In genomic region chr10:93254180-93254847, GRCh38 we compare ENCODE assay signal across 1 cellular context.
TF ChIP-seq lines count a peak whose summit lies in the region.

No MANE protein-coding gene starts in this region.

TF ChIP-seq in HepG2, 621 proteins besides CTCF, POLR2A, EP300 and RAD21 (continued from another document and continues in another):
- TF ChIP-seq CENPT (CRISPR knock-in tag; IDR thresholded peaks at IDR 0.05; ENCODE audit: low read depth) (no peak), ZNF225 (CRISPR knock-in tag; IDR thresholded peaks at IDR 0.05) (no peak), REXO4 (CRISPR knock-in tag; IDR thresholded peaks at IDR 0.05; ENCODE audit: borderline replicate concordance) (no peak), ZNF639 (CRISPR knock-in tag; conservative IDR thresholded peaks at IDR 0.05) (no peak), HIVEP1 (CRISPR knock-in tag; IDR thresholded peaks at IDR 0.05) (no peak), THYN1 (CRISPR knock-in tag; IDR thresholded peaks at IDR 0.05; ENCODE audit: borderline replicate concordance, low read depth) (no peak), SIX1 (CRISPR knock-in tag; IDR thresholded peaks at IDR 0.05; ENCODE audit: borderline replicate concordance) (peak; percentile 94), ZMAT3 (CRISPR knock-in tag; conservative IDR thresholded peaks at IDR 0.05) (no peak), ZNF136 (CRISPR knock-in tag; IDR thresholded peaks at IDR 0.05; ENCODE audit: low read depth) (no peak), KLF12 (CRISPR knock-in tag; IDR thresholded peaks at IDR 0.05; ENCODE audit: borderline replicate concordance) (no peak), AHR (CRISPR knock-in tag; IDR thresholded peaks at IDR 0.05) (no peak), ZNF607 (CRISPR knock-in tag; IDR thresholded peaks at IDR 0.05; ENCODE audit: borderline replicate concordance) (no peak), ZNF530 (CRISPR knock-in tag; IDR thresholded peaks at IDR 0.05; ENCODE audit: low read depth) (no peak), ZNF672 (CRISPR knock-in tag; IDR thresholded peaks at IDR 0.05) (no peak), TGIF2 (CRISPR knock-in tag; IDR thresholded peaks at IDR 0.05) (no peak), SMYD3 (CRISPR knock-in tag; IDR thresholded peaks at IDR 0.05) (no peak), ZNF362 (CRISPR knock-in tag; IDR thresholded peaks at IDR 0.05; ENCODE audit: borderline replicate concordance) (no peak), RORA (CRISPR knock-in tag; IDR thresholded peaks at IDR 0.05) (no peak), ZNF75D (CRISPR knock-in tag; IDR thresholded peaks at IDR 0.05; ENCODE audit: borderline replicate concordance) (no peak), KLF9 (CRISPR knock-in tag; IDR thresholded peaks at IDR 0.05; ENCODE audit: low read depth) (no peak), BHLHE40 (IDR thresholded peaks at IDR 0.05; ENCODE audit: low read length) (no peak), FOXM1 (CRISPR knock-in tag; IDR thresholded peaks at IDR 0.05) (no peak), ZNF317 (CRISPR knock-in tag; IDR thresholded peaks at IDR 0.05) (peak; percentile 40; the same call in 1 of the 2 replicates), SKIL (CRISPR knock-in tag; IDR thresholded peaks at IDR 0.05; ENCODE audit: borderline replicate concordance) (0 out of 2 replicates have a peak, but pooled peaks have one; percentile 26), MAF1 (CRISPR knock-in tag; IDR thresholded peaks at IDR 0.05; ENCODE audit: borderline replicate concordance) (no peak), SSRP1 (CRISPR knock-in tag; IDR thresholded peaks at IDR 0.05) (no peak), DBP (CRISPR knock-in tag; IDR thresholded peaks at IDR 0.05; ENCODE audit: not compliant biosample characterization) (no peak), ZNF790 (CRISPR knock-in tag; IDR thresholded peaks at IDR 0.05; ENCODE audit: borderline replicate concordance) (no peak), ZNF782 (CRISPR knock-in tag; IDR thresholded peaks at IDR 0.05; ENCODE audit: borderline replicate concordance) (no peak), GPN1 (CRISPR knock-in tag; IDR thresholded peaks at IDR 0.05; ENCODE audit: borderline replicate concordance) (no peak), AKNA (CRISPR knock-in tag; IDR thresholded peaks at IDR 0.05; ENCODE audit: borderline replicate concordance) (no peak), ZNF687 (CRISPR knock-in tag; IDR thresholded peaks at IDR 0.05) (no peak), FOSL1 (CRISPR knock-in tag; IDR thresholded peaks at IDR 0.05; ENCODE audit: borderline replicate concordance) (no peak), GTF3A (CRISPR knock-in tag; conservative IDR thresholded peaks at IDR 0.05) (no peak)
- TF ChIP-seq, protein P1, sequence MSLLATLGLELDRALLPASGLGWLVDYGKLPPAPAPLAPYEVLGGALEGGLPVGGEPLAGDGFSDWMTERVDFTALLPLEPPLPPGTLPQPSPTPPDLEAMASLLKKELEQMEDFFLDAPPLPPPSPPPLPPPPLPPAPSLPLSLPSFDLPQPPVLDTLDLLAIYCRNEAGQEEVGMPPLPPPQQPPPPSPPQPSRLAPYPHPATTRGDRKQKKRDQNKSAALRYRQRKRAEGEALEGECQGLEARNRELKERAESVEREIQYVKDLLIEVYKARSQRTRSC (CRISPR knock-in tag; IDR thresholded peaks at IDR 0.05; ENCODE audit: low read depth) = no peak
- TF ChIP-seq, protein P2, sequence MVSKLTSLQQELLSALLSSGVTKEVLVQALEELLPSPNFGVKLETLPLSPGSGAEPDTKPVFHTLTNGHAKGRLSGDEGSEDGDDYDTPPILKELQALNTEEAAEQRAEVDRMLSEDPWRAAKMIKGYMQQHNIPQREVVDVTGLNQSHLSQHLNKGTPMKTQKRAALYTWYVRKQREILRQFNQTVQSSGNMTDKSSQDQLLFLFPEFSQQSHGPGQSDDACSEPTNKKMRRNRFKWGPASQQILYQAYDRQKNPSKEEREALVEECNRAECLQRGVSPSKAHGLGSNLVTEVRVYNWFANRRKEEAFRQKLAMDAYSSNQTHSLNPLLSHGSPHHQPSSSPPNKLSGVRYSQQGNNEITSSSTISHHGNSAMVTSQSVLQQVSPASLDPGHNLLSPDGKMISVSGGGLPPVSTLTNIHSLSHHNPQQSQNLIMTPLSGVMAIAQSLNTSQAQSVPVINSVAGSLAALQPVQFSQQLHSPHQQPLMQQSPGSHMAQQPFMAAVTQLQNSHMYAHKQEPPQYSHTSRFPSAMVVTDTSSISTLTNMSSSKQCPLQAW (CRISPR knock-in tag; IDR thresholded peaks at IDR 0.05) = peak; percentile 64
- TF ChIP-seq, protein P3, sequence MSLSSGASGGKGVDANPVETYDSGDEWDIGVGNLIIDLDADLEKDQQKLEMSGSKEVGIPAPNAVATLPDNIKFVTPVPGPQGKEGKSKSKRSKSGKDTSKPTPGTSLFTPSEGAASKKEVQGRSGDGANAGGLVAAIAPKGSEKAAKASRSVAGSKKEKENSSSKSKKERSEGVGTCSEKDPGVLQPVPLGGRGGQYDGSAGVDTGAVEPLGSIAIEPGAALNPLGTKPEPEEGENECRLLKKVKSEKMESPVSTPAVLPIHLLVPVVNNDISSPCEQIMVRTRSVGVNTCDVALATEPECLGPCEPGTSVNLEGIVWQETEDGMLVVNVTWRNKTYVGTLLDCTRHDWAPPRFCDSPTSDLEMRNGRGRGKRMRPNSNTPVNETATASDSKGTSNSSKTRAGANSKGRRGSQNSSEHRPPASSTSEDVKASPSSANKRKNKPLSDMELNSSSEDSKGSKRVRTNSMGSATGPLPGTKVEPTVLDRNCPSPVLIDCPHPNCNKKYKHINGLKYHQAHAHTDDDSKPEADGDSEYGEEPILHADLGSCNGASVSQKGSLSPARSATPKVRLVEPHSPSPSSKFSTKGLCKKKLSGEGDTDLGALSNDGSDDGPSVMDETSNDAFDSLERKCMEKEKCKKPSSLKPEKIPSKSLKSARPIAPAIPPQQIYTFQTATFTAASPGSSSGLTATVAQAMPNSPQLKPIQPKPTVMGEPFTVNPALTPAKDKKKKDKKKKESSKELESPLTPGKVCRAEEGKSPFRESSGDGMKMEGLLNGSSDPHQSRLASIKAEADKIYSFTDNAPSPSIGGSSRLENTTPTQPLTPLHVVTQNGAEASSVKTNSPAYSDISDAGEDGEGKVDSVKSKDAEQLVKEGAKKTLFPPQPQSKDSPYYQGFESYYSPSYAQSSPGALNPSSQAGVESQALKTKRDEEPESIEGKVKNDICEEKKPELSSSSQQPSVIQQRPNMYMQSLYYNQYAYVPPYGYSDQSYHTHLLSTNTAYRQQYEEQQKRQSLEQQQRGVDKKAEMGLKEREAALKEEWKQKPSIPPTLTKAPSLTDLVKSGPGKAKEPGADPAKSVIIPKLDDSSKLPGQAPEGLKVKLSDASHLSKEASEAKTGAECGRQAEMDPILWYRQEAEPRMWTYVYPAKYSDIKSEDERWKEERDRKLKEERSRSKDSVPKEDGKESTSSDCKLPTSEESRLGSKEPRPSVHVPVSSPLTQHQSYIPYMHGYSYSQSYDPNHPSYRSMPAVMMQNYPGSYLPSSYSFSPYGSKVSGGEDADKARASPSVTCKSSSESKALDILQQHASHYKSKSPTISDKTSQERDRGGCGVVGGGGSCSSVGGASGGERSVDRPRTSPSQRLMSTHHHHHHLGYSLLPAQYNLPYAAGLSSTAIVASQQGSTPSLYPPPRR (CRISPR knock-in tag; IDR thresholded peaks at IDR 0.05; ENCODE audit: borderline replicate concordance) = peak; percentile 71; the same call in 1 of the 2 replicates
